8 cellular contexts compared by ENCODE assay signal in the genomic region with DNA sequence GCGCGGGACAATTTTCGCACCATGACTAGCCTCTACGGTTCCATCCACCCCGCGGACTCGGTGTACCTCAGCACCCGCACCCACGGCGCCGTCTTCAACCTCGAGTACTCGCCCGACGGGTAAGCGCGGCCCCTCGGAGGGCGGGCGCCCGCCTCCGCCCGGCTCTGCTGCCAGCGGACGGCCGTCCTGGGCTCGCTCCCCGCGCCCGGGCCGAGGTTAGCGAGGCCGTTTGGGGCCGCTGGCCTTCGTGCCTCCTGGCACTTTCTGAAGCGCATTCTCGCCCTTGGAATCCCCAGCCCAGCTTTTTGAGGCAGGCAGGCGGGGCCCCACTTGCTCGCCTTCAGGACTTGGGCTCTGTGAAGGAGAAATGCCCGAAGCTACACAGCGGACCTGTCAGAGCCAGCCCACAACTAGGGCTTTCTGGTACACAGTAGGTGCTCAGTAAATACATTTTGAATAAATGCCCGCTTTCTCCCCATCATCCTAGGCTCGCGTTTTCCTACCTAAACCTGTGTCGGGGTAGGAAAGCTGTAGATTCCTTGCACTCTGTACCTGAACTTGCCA. TPM values are rescaled to one million over a fixed set of nuclear protein-coding genes. Genes with fewer than 3 reads are reported as not detected.
DNase-seq lines count a peak whose midpoint lies in the region; ATAC-seq and TF ChIP-seq lines count a peak whose summit lies in the region.

No MANE protein-coding gene starts in this region.

- peak overlapping the region; percentile 65 for H3K27ac ChIP-seq in AG04450 (ENCODE audit: low read depth, low read length)
- peak overlapping the region; percentile 43 for H3K27ac ChIP-seq in endodermal cell (ENCODE audit: low read depth, low read length)
- H3K27ac ChIP-seq in muscle layer of colon (ENCODE audit: low read depth, low read length), result peak overlapping the region; percentile 78

- CTCF ChIA-PET in AG04450 (lab: Charles Lee), result interaction anchor here (0.7 kb wide), 1 partner anchor 50 kb away, joined by 4 read pairs; no protein-coding TSS in a partner anchor

- H3K27ac Mint-ChIP-seq in T-helper 17 cell, result peak overlapping the region; percentile 11
- peak overlapping the region; percentile 61 for H3K27ac Mint-ChIP-seq in endodermal cell
- peak overlapping the region; percentile 94 for H3K27ac Mint-ChIP-seq in type B pancreatic cell

- H3K36me3 ChIP-seq in endodermal cell (ENCODE audit: control insufficient read depth, insufficient read depth, low read length), result peaks cover 16% of the 10 kb centered on the region
- H3K36me3 ChIP-seq in muscle layer of colon (ENCODE audit: insufficient read depth, low read length), result no peaks in the 10 kb centered on the region

- H3K27me3 ChIP-seq in AG04450 (ENCODE audit: control insufficient read depth, insufficient read depth, low read length) (no peaks in the 10 kb centered on the region), endodermal cell (ENCODE audit: control insufficient read depth, insufficient read depth, low read length, poor library complexity, severe bottlenecking) (no peaks in the 10 kb centered on the region), muscle layer of colon (ENCODE audit: control insufficient read depth in 1 of 2, insufficient read depth in 2 of 2, low read length in 2 of 2) (no peaks in the 10 kb centered on the region)

- POLR2A ChIA-PET in AG04450 (lab: Yijun Ruan, JAX), result interaction anchor here (0.6 to 2.5 kb wide), 5 partner anchors 9 to 209 kb away, joined by 3 to 26 read pairs (median 4); partner anchors contain the start of genes EXOSC3, TOMM5 and TRMT10B

- H3K4me3 ChIP-seq in AG04450 (ENCODE audit: low read depth, low read length) (peak overlapping the region; percentile 98), endodermal cell (ENCODE audit: low read length) (peak overlapping the region; percentile 88), muscle layer of colon (ENCODE audit: low read depth in 1 of 2, low read length in 2 of 2) (peak overlapping the region; percentile 85 to 88)

- peak overlapping the region; percentile 93 for H3K4me3 Mint-ChIP-seq in T-helper 17 cell
- peak overlapping the region; percentile 92 for H3K4me3 Mint-ChIP-seq in endodermal cell
- peak overlapping the region; percentile 95 for H3K4me3 Mint-ChIP-seq in type B pancreatic cell

- H3K27me3 Mint-ChIP-seq in T-helper 17 cell, result peaks cover 4% of the 10 kb centered on the region
- peaks cover 6% of the 10 kb centered on the region for H3K27me3 Mint-ChIP-seq in endodermal cell (ENCODE audit: insufficient read depth)
- H3K27me3 Mint-ChIP-seq in type B pancreatic cell, result no peaks in the 10 kb centered on the region

- H3K9me3 ChIP-seq in AG04450 (ENCODE audit: control insufficient read depth, insufficient read depth, low read length), result no peaks in the 10 kb centered on the region
- H3K9me3 ChIP-seq in T-helper 17 cell (ENCODE audit: control insufficient read depth, low read length, poor library complexity, severe bottlenecking), result no peaks in the 10 kb centered on the region
- H3K9me3 ChIP-seq in endodermal cell (ENCODE audit: control insufficient read depth, low read length), result no peaks in the 10 kb centered on the region
- no peaks in the 10 kb centered on the region for H3K9me3 ChIP-seq in muscle layer of colon (ENCODE audit: low read length)

- no peaks in the 10 kb centered on the region for H3K9me3 Mint-ChIP-seq in endodermal cell
- peaks cover 5% of the 10 kb centered on the region for H3K9me3 Mint-ChIP-seq in type B pancreatic cell

- H3K36me3 Mint-ChIP-seq in T-helper 17 cell (ENCODE audit: low read depth), result peaks cover 3% of the 10 kb centered on the region
- H3K36me3 Mint-ChIP-seq in endodermal cell (ENCODE audit: low read depth), result peaks cover 2% of the 10 kb centered on the region
- peaks cover 11% of the 10 kb centered on the region for H3K36me3 Mint-ChIP-seq in type B pancreatic cell

- DNase-seq in AG04450 (ENCODE audit: low read depth, low spot score) (no peak), T-helper 17 cell (peak in 2 of 3 donors; percentile 13 to 23), endodermal cell (peak; percentile 68), type B pancreatic cell (ENCODE audit: extremely low spot score, unreplicated experiment) (peak; percentile 73), HPDE6-E6E7 (ENCODE audit: extremely low spot score) (no peak)

- ATAC-seq in GM19023 (IDR thresholded peaks at IDR 0.05; ENCODE audit: unreplicated experiment) (peak; percentile 52), HG03159 (IDR thresholded peaks at IDR 0.05; ENCODE audit: unreplicated experiment) (peak; percentile 40), T-helper 17 cell (peak; percentile 35)

- H3K4me1 ChIP-seq in endodermal cell (ENCODE audit: control insufficient read depth, insufficient read depth, low read length) (no peaks in the 10 kb centered on the region), muscle layer of colon (ENCODE audit: insufficient read depth, low read length) (peaks cover 25% of the 10 kb centered on the region)

- TF ChIP-seq CTCF in AG04450 (IDR thresholded peaks at IDR 0.05; ENCODE audit: low read depth, low read length), result no peak
- TF ChIP-seq CTCF in endodermal cell (conservative IDR thresholded peaks at IDR 0.05), result no peak
- TF ChIP-seq CTCF in type B pancreatic cell (conservative IDR thresholded peaks at IDR 0.05), result no peak

- H3K9ac ChIP-seq in endodermal cell (ENCODE audit: extremely low read depth, low read length, poor library complexity, severe bottlenecking), result peak overlapping the region; percentile 80
- peak overlapping the region; percentile 90 for H3K9ac ChIP-seq in muscle layer of colon (ENCODE audit: low read length)

- 1% methylated on average over 29 to 45 of the region's 45 CpGs for WGBS in endodermal cell (ENCODE audit: insufficient coverage in 1 of 2, insufficient read length in 1 of 2), 2 experiments

- H3K4me1 Mint-ChIP-seq in T-helper 17 cell, result peaks cover 31% of the 10 kb centered on the region
- H3K4me1 Mint-ChIP-seq in endodermal cell, result peaks cover 20% of the 10 kb centered on the region
- H3K4me1 Mint-ChIP-seq in type B pancreatic cell (ENCODE audit: unreplicated experiment), result peaks cover 31% of the 10 kb centered on the region

RNA-seq across cellular contexts. Expression of gene DCAF10, which starts 0.8 kb away (rescaled TPM):
- 26.4 and 28.7 TPM in 2 replicates for polyA plus RNA-seq in AG04450 (2011; rRNA removed)
- 32.9 and 39.5 TPM in 2 replicates for polyA minus RNA-seq in AG04450 (2011; rRNA and poly(A)+ RNA removed)
- total RNA-seq in T-helper 17 cell, result 10 to 100 TPM; 12.1 to 13.0 TPM
- 10 to 100 TPM; 24.0 to 26.3 TPM for total RNA-seq in endodermal cell
- polyA plus RNA-seq in endodermal cell (2013, experiment 1 of 2), result 30.1 TPM
- 25.0 TPM for polyA plus RNA-seq in endodermal cell (2013, experiment 2 of 2)
- 30.2 and 31.2 TPM in 2 replicates for total RNA-seq in type B pancreatic cell (ENCODE audit: low replicate concordance)

RNA-seq across cellular contexts. Expression of gene EXOSC3, which starts 16.5 kb away (rescaled TPM):
- 19.9 and 29.1 TPM in 2 replicates for polyA plus RNA-seq in AG04450 (2011; rRNA removed)
- 9.2 and 30.1 TPM in 2 replicates for polyA minus RNA-seq in AG04450 (2011; rRNA and poly(A)+ RNA removed)
- total RNA-seq in T-helper 17 cell (10 to 100 TPM; 26.2 to 34.6 TPM), endodermal cell (10 to 100 TPM; 66.7 to 67.6 TPM), type B pancreatic cell (ENCODE audit: low replicate concordance) (33.9 and 61.9 TPM in 2 replicates)
- polyA plus RNA-seq in endodermal cell (2013, experiment 1 of 2), result 31.1 TPM
- polyA plus RNA-seq in endodermal cell (2013, experiment 2 of 2), result 26.1 TPM

RNA-seq across cellular contexts. Expression of gene TRMT10B, which starts 47.8 kb away (rescaled TPM):
- 6.3 and 6.9 TPM in 2 replicates for polyA plus RNA-seq in AG04450 (2011; rRNA removed)
- 1.9 and 2.6 TPM in 2 replicates for polyA minus RNA-seq in AG04450 (2011; rRNA and poly(A)+ RNA removed)
- total RNA-seq in T-helper 17 cell (10 to 100 TPM; 10.6 to 11.5 TPM), endodermal cell (10 to 100 TPM in 1 of 2 donors, 1 to 10 TPM in 1; 9.3 to 11.6 TPM), type B pancreatic cell (ENCODE audit: low replicate concordance) (8.8 and 9.1 TPM in 2 replicates)
- 9.6 TPM for polyA plus RNA-seq in endodermal cell (2013, experiment 1 of 2)
- polyA plus RNA-seq in endodermal cell (2013, experiment 2 of 2), result 8.2 TPM

Comparison
In these comparisons a context has a peak if more than half of its experiments do, and no peak if none do; other contexts are left out.
1. DNase-seq: peak in T-helper 17 cell (2 of 3), endodermal cell (single experiment) and type B pancreatic cell (single experiment); none in AG04450 (single experiment) and HPDE6-E6E7 (single experiment).
2. H3K27ac Mint-ChIP-seq: peak in every context shown above with its lines; median percentile 94 in type B pancreatic cell; 61 in endodermal cell; 11 in T-helper 17 cell.
3. Peak in every context shown above with its lines, with median percentiles within 50 percentile points of each other: H3K27ac ChIP-seq, H3K4me3 ChIP-seq, ATAC-seq and H3K4me3 Mint-ChIP-seq.